In the genomic region with DNA sequence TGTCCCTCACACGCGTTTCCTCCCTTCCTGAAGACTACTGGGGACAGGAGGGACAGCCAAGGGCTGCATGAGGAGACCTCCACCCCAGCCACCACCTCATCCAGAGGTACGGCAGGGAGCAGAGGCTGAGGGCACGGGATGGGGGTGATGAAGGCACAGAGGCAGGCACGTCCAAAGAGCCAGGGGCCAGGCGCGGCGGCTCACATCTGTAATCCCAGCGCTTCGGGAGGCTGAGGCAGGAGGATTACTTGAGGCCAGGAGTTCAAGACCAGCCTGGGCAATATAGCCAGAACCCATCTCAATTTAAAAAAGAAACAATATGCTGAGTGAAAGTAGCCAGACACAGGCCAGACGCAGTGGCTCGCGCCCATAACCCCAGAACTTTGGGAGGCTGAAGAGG, we compare ENCODE assay signal across 16 cellular contexts. TPM values are rescaled to one million over a fixed set of nuclear protein-coding genes. Genes with fewer than 3 reads are reported as not detected.
DNase-seq lines count a peak whose midpoint lies in the region; ATAC-seq, FAIRE-seq and TF ChIP-seq lines count a peak whose summit lies in the region.
"Had no signal": no experiment of that assay in that cellular context is flagged by ENCODE, and none has a peak within 500 bp of the region (broad histone marks: within the 10 kb centered on the region; RNA-seq: fewer than 3 reads in every experiment).

No MANE protein-coding gene starts in this region.

- no peak overlapping the region for H3K27ac ChIP-seq in CD4-positive, alpha-beta T cell (ENCODE audit: low read depth, low read length)
- peak overlapping the region; percentile 82 for H3K27ac ChIP-seq in RWPE2 (ENCODE audit: poor library complexity, severe bottlenecking)
- H3K27ac ChIP-seq in esophagus muscularis mucosa (replicated peaks in 1 of 4) = peak overlapping the region in 3 of 4 donors; percentile 3 to 52 (median 41)
- peak overlapping the region; percentile 78 to 92 (median 86) for H3K27ac ChIP-seq in pancreas

- no peaks in the 10 kb centered on the region for H3K27me3 ChIP-seq in CD4-positive, alpha-beta T cell (ENCODE audit: control insufficient read depth, insufficient read depth, low read length)
- no peaks in the 10 kb centered on the region for H3K27me3 ChIP-seq in RWPE2 (ENCODE audit: insufficient read depth, poor library complexity, severe bottlenecking)
- no peaks in the 10 kb centered on the region for H3K27me3 ChIP-seq in esophagus muscularis mucosa
- no peaks in the 10 kb centered on the region for H3K27me3 ChIP-seq in pancreas

- no peaks in the 10 kb centered on the region for H3K36me3 Mint-ChIP-seq in CD4-positive, alpha-beta T cell (ENCODE audit: low read depth)
- H3K36me3 Mint-ChIP-seq: activated naive CD4-positive, alpha-beta T cell treated with anti-CD3 and anti-CD28 coated beads, Interleukin-2, amount 50 U/mL, for 24 hours; brain; CD8-positive, alpha-beta T cell; IgD-negative memory B cell had no signal

- no peak overlapping the region for H3K27ac Mint-ChIP-seq in CD4-positive, alpha-beta T cell
- H3K27ac Mint-ChIP-seq: activated naive CD4-positive, alpha-beta T cell treated with anti-CD3 and anti-CD28 coated beads, Interleukin-2, amount 50 U/mL, for 24 hours; brain; CD8-positive, alpha-beta T cell had no signal

- no peaks in the 10 kb centered on the region for H3K27me3 Mint-ChIP-seq in CD4-positive, alpha-beta T cell
- H3K27me3 Mint-ChIP-seq: activated naive CD4-positive, alpha-beta T cell treated with anti-CD3 and anti-CD28 coated beads, Interleukin-2, amount 50 U/mL, for 24 hours; IgD-negative memory B cell had no signal

- 90% methylated on average over 11 of the region's 13 CpGs for WGBS in esophagus muscularis mucosa
- WGBS in pancreas, 2 donors = 72 to 75% methylated on average over 13 of the region's 13 CpGs

- TF ChIP-seq CTCF in CD4-positive, alpha-beta T cell (IDR thresholded peaks at IDR 0.05) = no peak
- TF ChIP-seq CTCF in RWPE2 (IDR thresholded peaks at IDR 0.05; ENCODE audit: poor library complexity, severe bottlenecking) = no peak
- no peak for TF ChIP-seq CTCF in esophagus muscularis mucosa (IDR thresholded peaks at IDR 0.05)
- TF ChIP-seq CTCF in pancreas (IDR thresholded peaks at IDR 0.05) = no peak

- FAIRE-seq in pancreas (lab: Jason Lieb, UNC) = no peak

- intact Hi-C loops in CD4-positive, alpha-beta T cell (cut with DNase I, micrococcal nuclease) = loop anchor here in 1 of 2 experiments (2.0 to 5.0 kb wide), 2 partner anchors 15 to 1176 kb away; partner anchors contain the start of gene TTYH3
- intact Hi-C loops in esophagus muscularis mucosa (cut with DNase I) (no loop called here), pancreas (cut with DNase I) (no loop called here)

- H3K36me3 ChIP-seq in RWPE2 (ENCODE audit: low read depth) (peaks cover 3% of the 10 kb centered on the region; the same call in 1 of the 2 replicates), esophagus muscularis mucosa (no peaks in the 10 kb centered on the region), pancreas (no peaks in the 10 kb centered on the region)

- POLR2A ChIA-PET in CD4-positive, alpha-beta T cell (lab: Charles Lee) = no interaction called here

- H3K4me1 Mint-ChIP-seq in CD4-positive, alpha-beta T cell (ENCODE audit: low read depth) = no peaks in the 10 kb centered on the region

- H3K4me3 Mint-ChIP-seq in CD4-positive, alpha-beta T cell = peak overlapping the region; percentile 20
- H3K4me3 Mint-ChIP-seq: activated naive CD4-positive, alpha-beta T cell treated with anti-CD3 and anti-CD28 coated beads, Interleukin-2, amount 50 U/mL, for 24 hours; CD8-positive, alpha-beta T cell had no signal

- H3K4me3 ChIP-seq in RWPE2 (ENCODE audit: severe bottlenecking) (no peak overlapping the region), esophagus muscularis mucosa (no peak overlapping the region), pancreas (peak overlapping the region in 3 of 4 donors; percentile 1 to 36 (median 20))

- H3K4me1 ChIP-seq in RWPE2 (ENCODE audit: insufficient read depth, poor library complexity, severe bottlenecking) = peaks cover 28% of the 10 kb centered on the region
- peaks cover 42 to 92% (median 91%) of the 10 kb centered on the region in 4 donors for H3K4me1 ChIP-seq in esophagus muscularis mucosa
- H3K4me1 ChIP-seq in pancreas = peaks cover 5 to 33% (median 21%) of the 10 kb centered on the region in 3 donors

- no peaks in the 10 kb centered on the region for H3K9me3 ChIP-seq in CD4-positive, alpha-beta T cell (ENCODE audit: control insufficient read depth, low read length)
- no peaks in the 10 kb centered on the region for H3K9me3 ChIP-seq in RWPE2 (ENCODE audit: severe bottlenecking)
- no peaks in the 10 kb centered on the region for H3K9me3 ChIP-seq in esophagus muscularis mucosa
- no peaks in the 10 kb centered on the region for H3K9me3 ChIP-seq in pancreas

- no peak for TF ChIP-seq POLR2A in esophagus muscularis mucosa (IDR thresholded peaks at IDR 0.05; ENCODE audit: low read depth)

- H3K9me3 Mint-ChIP-seq in CD4-positive, alpha-beta T cell = no peaks in the 10 kb centered on the region
- H3K9me3 Mint-ChIP-seq: activated naive CD4-positive, alpha-beta T cell treated with anti-CD3 and anti-CD28 coated beads, Interleukin-2, amount 50 U/mL, for 24 hours; brain; CD8-positive, alpha-beta T cell; IgD-negative memory B cell had no signal

- TF ChIP-seq EP300 in esophagus muscularis mucosa (IDR thresholded peaks at IDR 0.05) = no peak

- ATAC-seq in CD4-positive, alpha-beta T cell (ENCODE audit: poor library complexity) = no peak
- no peak for ATAC-seq in RWPE2 (ENCODE audit: low read depth)
- no peak for ATAC-seq in pancreas
- ATAC-seq: CD8-positive, alpha-beta T cell had no signal

- DNase-seq in CD4-positive, alpha-beta T cell = no peak
- DNase-seq in RWPE2 (ENCODE audit: low spot score) (no peak), esophagus muscularis mucosa (ENCODE audit: extremely low spot score) (no peak), pancreas (no peak), hepatic stellate cell (ENCODE audit: low spot score) (no peak), RKO (ENCODE audit: low spot score) (no peak), NCI-H774 (lab: John Stamatoyannopoulos, UW) (no peak), NCI-H446 (lab: John Stamatoyannopoulos, UW) (no peak)
- DNase-seq: activated CD4-positive, alpha-beta T cell treated with anti-CD3 and anti-CD28 coated beads for 1 hour; CD8-positive, alpha-beta T cell; MV-4-11; NCI-H2107; stimulated activated naive CD4-positive, alpha-beta T cell treated with Interleukin-2 at 50 U/mL for 16 hours had no signal

- CTCF ChIA-PET in CD4-positive, alpha-beta T cell (lab: Charles Lee) = no interaction called here

RNA-seq across cellular contexts. Expression of gene MICALL2, which starts 3.3 kb away (rescaled TPM):
- 1 to 10 TPM; 1.9 to 2.2 TPM for total RNA-seq in CD4-positive, alpha-beta T cell
- total RNA-seq in esophagus muscularis mucosa (10 to 100 TPM in 3 of 4 donors, 1 to 10 TPM in 1; 9.1 to 18.3 (median 14.6) TPM), pancreas (10 to 100 TPM in 4 of 6 donors, 1 to 10 TPM in 2; 8.3 to 24.2 (median 11.3) TPM)
- 10 to 100 TPM; 85.6 to 93.6 TPM for polyA plus RNA-seq in pancreas
- polyA plus RNA-seq: IgD-negative memory B cell had no signal

RNA-seq across cellular contexts. Expression of gene INTS1, which starts 48.2 kb away (rescaled TPM):
- total RNA-seq in CD4-positive, alpha-beta T cell = 10 to 100 TPM; 91.0 to 91.5 TPM
- total RNA-seq in esophagus muscularis mucosa (10 to 100 TPM; 33.1 to 80.3 (median 48.0) TPM), pancreas (10 to 100 TPM; 45.0 to 73.2 (median 58.3) TPM)
- polyA plus RNA-seq in pancreas = 100 to 1,000 TPM in 1 of 2 donors, 10 to 100 TPM in 1; 92.7 to 166 TPM

Comparison
In these comparisons a context has a peak if more than half of its experiments do, and no peak if none do; other contexts are left out.
1. H3K4me3 ChIP-seq: peak in pancreas (3 of 4); none in RWPE2 (single experiment) and esophagus muscularis mucosa (0 of 4).